Comparison of ENCODE assay signal across 1 cellular context in the genomic region with DNA sequence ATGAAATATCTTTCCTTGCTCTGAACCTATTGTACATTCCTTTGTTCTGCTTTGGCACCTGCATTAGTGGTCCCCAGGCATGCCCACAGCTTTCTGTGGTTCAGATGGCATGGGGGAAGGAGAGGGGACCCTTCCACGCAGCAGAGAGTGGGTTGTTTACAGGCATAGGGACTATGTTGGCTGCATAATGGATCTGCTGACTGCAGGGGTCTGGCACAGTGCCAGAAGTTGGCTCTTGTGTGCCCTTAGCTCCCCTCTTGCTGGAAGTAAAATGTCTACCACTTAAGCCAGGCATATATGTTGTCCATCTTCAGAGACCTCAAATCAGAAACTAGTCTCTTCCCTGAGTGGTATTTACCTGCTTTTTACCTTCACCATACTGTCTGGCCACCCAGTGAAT.
TF ChIP-seq lines count a peak whose summit lies in the region.

No MANE protein-coding gene starts in this region.

TF ChIP-seq in WTC11, 78 proteins besides CTCF, POLR2A, EP300 and RAD21 (continued from another document):
- TF ChIP-seq, protein P1, sequence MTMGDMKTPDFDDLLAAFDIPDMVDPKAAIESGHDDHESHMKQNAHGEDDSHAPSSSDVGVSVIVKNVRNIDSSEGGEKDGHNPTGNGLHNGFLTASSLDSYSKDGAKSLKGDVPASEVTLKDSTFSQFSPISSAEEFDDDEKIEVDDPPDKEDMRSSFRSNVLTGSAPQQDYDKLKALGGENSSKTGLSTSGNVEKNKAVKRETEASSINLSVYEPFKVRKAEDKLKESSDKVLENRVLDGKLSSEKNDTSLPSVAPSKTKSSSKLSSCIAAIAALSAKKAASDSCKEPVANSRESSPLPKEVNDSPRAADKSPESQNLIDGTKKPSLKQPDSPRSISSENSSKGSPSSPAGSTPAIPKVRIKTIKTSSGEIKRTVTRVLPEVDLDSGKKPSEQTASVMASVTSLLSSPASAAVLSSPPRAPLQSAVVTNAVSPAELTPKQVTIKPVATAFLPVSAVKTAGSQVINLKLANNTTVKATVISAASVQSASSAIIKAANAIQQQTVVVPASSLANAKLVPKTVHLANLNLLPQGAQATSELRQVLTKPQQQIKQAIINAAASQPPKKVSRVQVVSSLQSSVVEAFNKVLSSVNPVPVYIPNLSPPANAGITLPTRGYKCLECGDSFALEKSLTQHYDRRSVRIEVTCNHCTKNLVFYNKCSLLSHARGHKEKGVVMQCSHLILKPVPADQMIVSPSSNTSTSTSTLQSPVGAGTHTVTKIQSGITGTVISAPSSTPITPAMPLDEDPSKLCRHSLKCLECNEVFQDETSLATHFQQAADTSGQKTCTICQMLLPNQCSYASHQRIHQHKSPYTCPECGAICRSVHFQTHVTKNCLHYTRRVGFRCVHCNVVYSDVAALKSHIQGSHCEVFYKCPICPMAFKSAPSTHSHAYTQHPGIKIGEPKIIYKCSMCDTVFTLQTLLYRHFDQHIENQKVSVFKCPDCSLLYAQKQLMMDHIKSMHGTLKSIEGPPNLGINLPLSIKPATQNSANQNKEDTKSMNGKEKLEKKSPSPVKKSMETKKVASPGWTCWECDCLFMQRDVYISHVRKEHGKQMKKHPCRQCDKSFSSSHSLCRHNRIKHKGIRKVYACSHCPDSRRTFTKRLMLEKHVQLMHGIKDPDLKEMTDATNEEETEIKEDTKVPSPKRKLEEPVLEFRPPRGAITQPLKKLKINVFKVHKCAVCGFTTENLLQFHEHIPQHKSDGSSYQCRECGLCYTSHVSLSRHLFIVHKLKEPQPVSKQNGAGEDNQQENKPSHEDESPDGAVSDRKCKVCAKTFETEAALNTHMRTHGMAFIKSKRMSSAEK (CRISPR knock-in tag; IDR thresholded peaks at IDR 0.05; ENCODE audit: borderline replicate concordance) = no peak
- TF ChIP-seq, protein P2, sequence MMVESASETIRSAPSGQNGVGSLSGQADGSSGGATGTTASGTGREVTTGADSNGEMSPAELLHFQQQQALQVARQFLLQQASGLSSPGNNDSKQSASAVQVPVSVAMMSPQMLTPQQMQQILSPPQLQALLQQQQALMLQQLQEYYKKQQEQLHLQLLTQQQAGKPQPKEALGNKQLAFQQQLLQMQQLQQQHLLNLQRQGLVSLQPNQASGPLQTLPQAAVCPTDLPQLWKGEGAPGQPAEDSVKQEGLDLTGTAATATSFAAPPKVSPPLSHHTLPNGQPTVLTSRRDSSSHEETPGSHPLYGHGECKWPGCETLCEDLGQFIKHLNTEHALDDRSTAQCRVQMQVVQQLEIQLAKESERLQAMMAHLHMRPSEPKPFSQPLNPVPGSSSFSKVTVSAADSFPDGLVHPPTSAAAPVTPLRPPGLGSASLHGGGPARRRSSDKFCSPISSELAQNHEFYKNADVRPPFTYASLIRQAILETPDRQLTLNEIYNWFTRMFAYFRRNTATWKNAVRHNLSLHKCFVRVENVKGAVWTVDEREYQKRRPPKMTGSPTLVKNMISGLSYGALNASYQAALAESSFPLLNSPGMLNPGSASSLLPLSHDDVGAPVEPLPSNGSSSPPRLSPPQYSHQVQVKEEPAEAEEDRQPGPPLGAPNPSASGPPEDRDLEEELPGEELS (CRISPR knock-in tag; IDR thresholded peaks at IDR 0.05) = no peak
- TF ChIP-seq ZBTB21 (CRISPR knock-in tag; IDR thresholded peaks at IDR 0.05; ENCODE audit: borderline replicate concordance) (no peak), MYBL2 (CRISPR knock-in tag; IDR thresholded peaks at IDR 0.05) (no peak), CBFB (CRISPR knock-in tag; IDR thresholded peaks at IDR 0.05; ENCODE audit: low read depth) (no peak), NFATC4 (CRISPR knock-in tag; IDR thresholded peaks at IDR 0.05) (no peak), TEAD1 (CRISPR knock-in tag; IDR thresholded peaks at IDR 0.05) (no peak)
- TF ChIP-seq, protein P3, sequence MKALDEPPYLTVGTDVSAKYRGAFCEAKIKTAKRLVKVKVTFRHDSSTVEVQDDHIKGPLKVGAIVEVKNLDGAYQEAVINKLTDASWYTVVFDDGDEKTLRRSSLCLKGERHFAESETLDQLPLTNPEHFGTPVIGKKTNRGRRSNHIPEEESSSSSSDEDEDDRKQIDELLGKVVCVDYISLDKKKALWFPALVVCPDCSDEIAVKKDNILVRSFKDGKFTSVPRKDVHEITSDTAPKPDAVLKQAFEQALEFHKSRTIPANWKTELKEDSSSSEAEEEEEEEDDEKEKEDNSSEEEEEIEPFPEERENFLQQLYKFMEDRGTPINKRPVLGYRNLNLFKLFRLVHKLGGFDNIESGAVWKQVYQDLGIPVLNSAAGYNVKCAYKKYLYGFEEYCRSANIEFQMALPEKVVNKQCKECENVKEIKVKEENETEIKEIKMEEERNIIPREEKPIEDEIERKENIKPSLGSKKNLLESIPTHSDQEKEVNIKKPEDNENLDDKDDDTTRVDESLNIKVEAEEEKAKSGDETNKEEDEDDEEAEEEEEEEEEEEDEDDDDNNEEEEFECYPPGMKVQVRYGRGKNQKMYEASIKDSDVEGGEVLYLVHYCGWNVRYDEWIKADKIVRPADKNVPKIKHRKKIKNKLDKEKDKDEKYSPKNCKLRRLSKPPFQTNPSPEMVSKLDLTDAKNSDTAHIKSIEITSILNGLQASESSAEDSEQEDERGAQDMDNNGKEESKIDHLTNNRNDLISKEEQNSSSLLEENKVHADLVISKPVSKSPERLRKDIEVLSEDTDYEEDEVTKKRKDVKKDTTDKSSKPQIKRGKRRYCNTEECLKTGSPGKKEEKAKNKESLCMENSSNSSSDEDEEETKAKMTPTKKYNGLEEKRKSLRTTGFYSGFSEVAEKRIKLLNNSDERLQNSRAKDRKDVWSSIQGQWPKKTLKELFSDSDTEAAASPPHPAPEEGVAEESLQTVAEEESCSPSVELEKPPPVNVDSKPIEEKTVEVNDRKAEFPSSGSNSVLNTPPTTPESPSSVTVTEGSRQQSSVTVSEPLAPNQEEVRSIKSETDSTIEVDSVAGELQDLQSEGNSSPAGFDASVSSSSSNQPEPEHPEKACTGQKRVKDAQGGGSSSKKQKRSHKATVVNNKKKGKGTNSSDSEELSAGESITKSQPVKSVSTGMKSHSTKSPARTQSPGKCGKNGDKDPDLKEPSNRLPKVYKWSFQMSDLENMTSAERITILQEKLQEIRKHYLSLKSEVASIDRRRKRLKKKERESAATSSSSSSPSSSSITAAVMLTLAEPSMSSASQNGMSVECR (CRISPR knock-in tag; IDR thresholded peaks at IDR 0.05; ENCODE audit: borderline replicate concordance) = no peak
